24 cellular contexts compared by ENCODE assay signal in genomic region chr16:11207646-11208045, GRCh38. TPM values are rescaled to one million over a fixed set of nuclear protein-coding genes. Genes with fewer than 3 reads are reported as not detected.
DNase-seq lines count a peak whose midpoint lies in the region; ATAC-seq, FAIRE-seq and TF ChIP-seq lines count a peak whose summit lies in the region.
"Had no signal": no experiment of that assay in that cellular context is flagged by ENCODE, and none has a peak within 500 bp of the region (broad histone marks: within the 10 kb centered on the region; RNA-seq: fewer than 3 reads in every experiment).

No MANE protein-coding gene starts in this region.

- H3K9me3 Mint-ChIP-seq in activated T-cell treated with anti-CD3 and anti-CD28 coated beads, Interleukin-2, amount 50 U/mL, for 24 hours, result peaks cover 3% of the 10 kb centered on the region
- H3K9me3 Mint-ChIP-seq in activated T-cell treated with anti-CD3 and anti-CD28 coated beads, Interleukin-2, amount 50 U/mL, for 4 hours, result no peaks in the 10 kb centered on the region
- H3K9me3 Mint-ChIP-seq in dendritic cell treated with granulocyte-macrophage colony-stimulating factor and Interleukin-4, amounts not matched to agents 40 ng/mL and 50 ng/mL, for 4 days, result no peaks in the 10 kb centered on the region
- H3K9me3 Mint-ChIP-seq: neural crest cell had no signal

- no peak for ATAC-seq in activated T-cell treated with anti-CD3 and anti-CD28 coated beads, Interleukin-2, amount 50 U/mL, for 4 hours
- ATAC-seq: left ventricle myocardium superior, Panc1 had no signal

- H3K4me1 Mint-ChIP-seq in activated T-cell treated with anti-CD3 and anti-CD28 coated beads, Interleukin-2, amount 50 U/mL, for 24 hours (ENCODE audit: low read depth), result peaks cover 36% of the 10 kb centered on the region
- peaks cover 15% of the 10 kb centered on the region for H3K4me1 Mint-ChIP-seq in activated T-cell treated with anti-CD3 and anti-CD28 coated beads, Interleukin-2, amount 50 U/mL, for 4 hours (ENCODE audit: low read depth)
- peaks cover 92% of the 10 kb centered on the region for H3K4me1 Mint-ChIP-seq in dendritic cell treated with granulocyte-macrophage colony-stimulating factor and Interleukin-4, amounts not matched to agents 40 ng/mL and 50 ng/mL, for 4 days (ENCODE audit: low read depth)
- H3K4me1 Mint-ChIP-seq: neural crest cell had no signal

- no peak for TF ChIP-seq RAD21 in Ishikawa (IDR thresholded peaks at IDR 0.05; ENCODE audit: low read depth)

- intact Hi-C loops in dendritic cell treated with granulocyte-macrophage colony-stimulating factor and Interleukin-4, amounts not matched to agents 40 ng/mL and 50 ng/mL, for 4 days (cut with micrococcal nuclease), result no loop called here

- H3K27me3 Mint-ChIP-seq in activated T-cell treated with anti-CD3 and anti-CD28 coated beads, Interleukin-2, amount 50 U/mL, for 24 hours, result no peaks in the 10 kb centered on the region
- no peaks in the 10 kb centered on the region for H3K27me3 Mint-ChIP-seq in activated T-cell treated with anti-CD3 and anti-CD28 coated beads, Interleukin-2, amount 50 U/mL, for 4 hours (ENCODE audit: low read depth)
- H3K27me3 Mint-ChIP-seq in dendritic cell treated with granulocyte-macrophage colony-stimulating factor and Interleukin-4, amounts not matched to agents 40 ng/mL and 50 ng/mL, for 4 days, result peaks cover 16% of the 10 kb centered on the region

- no peaks in the 10 kb centered on the region for H3K36me3 Mint-ChIP-seq in activated T-cell treated with anti-CD3 and anti-CD28 coated beads, Interleukin-2, amount 50 U/mL, for 24 hours (ENCODE audit: low read depth)
- H3K36me3 Mint-ChIP-seq in activated T-cell treated with anti-CD3 and anti-CD28 coated beads, Interleukin-2, amount 50 U/mL, for 4 hours (ENCODE audit: insufficient read depth), result no peaks in the 10 kb centered on the region
- H3K36me3 Mint-ChIP-seq in dendritic cell treated with granulocyte-macrophage colony-stimulating factor and Interleukin-4, amounts not matched to agents 40 ng/mL and 50 ng/mL, for 4 days (ENCODE audit: low read depth), result no peaks in the 10 kb centered on the region

- H3K27ac Mint-ChIP-seq in activated T-cell treated with anti-CD3 and anti-CD28 coated beads, Interleukin-2, amount 50 U/mL, for 24 hours, result no peak overlapping the region
- H3K27ac Mint-ChIP-seq in dendritic cell treated with granulocyte-macrophage colony-stimulating factor and Interleukin-4, amounts not matched to agents 40 ng/mL and 50 ng/mL, for 4 days, result peak overlapping the region; percentile 72
- H3K27ac Mint-ChIP-seq: progenitor cell of endocrine pancreas had no signal

- peak; percentile 44 for DNase-seq in activated T-cell treated with anti-CD3 and anti-CD28 coated beads, Interleukin-2, amount 50 U/mL, for 24 hours
- DNase-seq in activated T-cell treated with anti-CD3 and anti-CD28 coated beads, Interleukin-2, amount 50 U/mL, for 4 hours, result no peak
- DNase-seq in COLO829 (ENCODE audit: low spot score) (peak; percentile 20), mucosa of gallbladder (ENCODE audit: low spot score) (no peak), RCC 7860 (ENCODE audit: low spot score) (no peak), NCI-H2029 treated with DMSO at 0.1 percent for 48 hours (lab: John Stamatoyannopoulos, UW) (no peak)
- DNase-seq: activated gamma-delta T cell treated with Interleukin-2 at 50 U/mL for 16 hours; central memory CD4-positive, alpha-beta T cell; foreskin fibroblast; hippocampal formation; left ventricle myocardium superior; MM.1S; NCI-H1436 treated with DMSO at 0.1 percent for 48 hours; NCI-H510A; NK-92 treated with Interleukin-12 subunit alpha and Interleukin-12 subunit beta, amount 100 ng/mL, for 24 hours; SJCRH30; uterus had no signal

- FAIRE-seq in RCC 7860 (lab: Jason Lieb, UNC), result no peak
- FAIRE-seq: astrocyte, GM18507 had no signal

- H3K4me3 Mint-ChIP-seq in activated T-cell treated with anti-CD3 and anti-CD28 coated beads, Interleukin-2, amount 50 U/mL, for 24 hours, result no peak overlapping the region
- H3K4me3 Mint-ChIP-seq in activated T-cell treated with anti-CD3 and anti-CD28 coated beads, Interleukin-2, amount 50 U/mL, for 4 hours, result no peak overlapping the region
- H3K4me3 Mint-ChIP-seq in dendritic cell treated with granulocyte-macrophage colony-stimulating factor and Interleukin-4, amounts not matched to agents 40 ng/mL and 50 ng/mL, for 4 days, result no peak overlapping the region
- H3K4me3 Mint-ChIP-seq: neural crest cell had no signal

- no peak for TF ChIP-seq EP300 in Ishikawa (IDR thresholded peaks at IDR 0.05; ENCODE audit: borderline replicate concordance)

TF ChIP-seq in Ishikawa, 13 proteins besides CTCF, POLR2A, EP300 and RAD21:
- TF ChIP-seq YY1 (IDR thresholded peaks at IDR 0.05; ENCODE audit: low read depth), result no peak
- TF ChIP-seq ZBTB7A (IDR thresholded peaks at IDR 0.05; ENCODE audit: low read depth), result no peak
- no peak for TF ChIP-seq REST (IDR thresholded peaks at IDR 0.05; ENCODE audit: low read depth)
- TF ChIP-seq, protein P1, sequence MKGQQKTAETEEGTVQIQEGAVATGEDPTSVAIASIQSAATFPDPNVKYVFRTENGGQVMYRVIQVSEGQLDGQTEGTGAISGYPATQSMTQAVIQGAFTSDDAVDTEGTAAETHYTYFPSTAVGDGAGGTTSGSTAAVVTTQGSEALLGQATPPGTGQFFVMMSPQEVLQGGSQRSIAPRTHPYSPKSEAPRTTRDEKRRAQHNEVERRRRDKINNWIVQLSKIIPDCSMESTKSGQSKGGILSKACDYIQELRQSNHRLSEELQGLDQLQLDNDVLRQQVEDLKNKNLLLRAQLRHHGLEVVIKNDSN (IDR thresholded peaks at IDR 0.05), result peak; percentile 76
- no peak for TF ChIP-seq TEAD4 (IDR thresholded peaks at IDR 0.05)
- TF ChIP-seq CEBPB (IDR thresholded peaks at IDR 0.05), result no peak
- TF ChIP-seq NFIC (IDR thresholded peaks at IDR 0.05), result no peak
- TF ChIP-seq TAF1 (IDR thresholded peaks at IDR 0.05; ENCODE audit: low read depth), result no peak
TF ChIP-seq in Ishikawa: peak in this region for 1.

RNA-seq across cellular contexts. Expression of gene SOCS1, which starts 48.4 kb away (rescaled TPM):
- total RNA-seq in activated T-cell treated with anti-CD3 and anti-CD28 coated beads, Interleukin-2, amount 50 U/mL, for 4 hours, result 100 to 1,000 TPM; 112 to 148 (median 114) TPM
- 6.0 TPM for total RNA-seq in mucosa of gallbladder

Comparison
In these comparisons a context has a peak if more than half of its experiments do, and no peak if none do; other contexts are left out.
1. DNase-seq: peak in activated T-cell treated with anti-CD3 and anti-CD28 coated beads, Interleukin-2, amount 50 U/mL, for 24 hours (single experiment) and COLO829 (single experiment); none in activated T-cell treated with anti-CD3 and anti-CD28 coated beads, Interleukin-2, amount 50 U/mL, for 4 hours (single experiment), mucosa of gallbladder (single experiment), RCC 7860 (single experiment) and NCI-H2029 treated with DMSO at 0.1 percent for 48 hours (single experiment).
2. RNA of gene SOCS1, which starts 48.4 kb away (total RNA-seq): 112 to 148 TPM in activated T-cell treated with anti-CD3 and anti-CD28 coated beads, Interleukin-2, amount 50 U/mL, for 4 hours; 6.0 TPM in mucosa of gallbladder (single experiment); every median in the first group is over 10 times any median in the second.